Comparison of ENCODE assay signal across 7 cellular contexts in the genomic region with DNA sequence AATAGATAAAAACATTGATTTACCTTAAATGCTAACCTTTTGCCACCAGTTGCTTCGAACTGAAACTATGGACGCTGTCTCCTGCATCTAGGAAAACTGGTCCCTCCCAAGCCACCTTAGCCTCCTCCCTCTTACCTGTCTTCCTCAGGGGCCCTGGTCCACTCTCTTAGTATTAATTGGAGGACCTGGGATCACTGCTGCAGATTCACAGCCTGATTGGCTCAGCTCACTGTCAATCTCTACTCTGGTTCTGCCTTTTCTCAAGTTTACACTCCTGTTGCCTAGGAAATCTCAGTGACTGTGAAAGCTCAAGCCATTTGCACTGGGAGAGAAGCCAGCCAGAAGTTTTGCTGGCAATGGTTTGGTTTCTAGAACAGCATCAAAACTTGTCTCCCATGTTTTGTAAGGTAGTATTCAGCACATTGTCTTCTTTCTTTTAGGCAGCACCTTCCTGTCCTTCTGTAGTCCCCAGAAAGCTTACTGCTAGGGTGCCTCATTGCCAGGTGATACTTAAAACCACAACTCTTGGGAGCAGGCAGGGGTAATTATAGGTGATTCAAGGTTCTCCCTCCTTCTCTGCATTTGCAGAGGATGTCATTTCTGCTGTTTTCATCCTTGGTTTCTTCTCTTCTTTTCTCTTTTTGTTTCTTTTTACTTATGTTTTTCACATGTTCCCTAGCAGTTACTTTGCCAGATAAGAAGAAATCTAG. TPM values are rescaled to one million over a fixed set of nuclear protein-coding genes. Genes with fewer than 3 reads are reported as not detected.
DNase-seq lines count a peak whose midpoint lies in the region; ATAC-seq and TF ChIP-seq lines count a peak whose summit lies in the region.

A gene (minus strand): TSS at position 105 of the 710 bp plus-strand sequence. CDS start 17,502 bp downstream, outside the sequence.

- ATAC-seq in natural killer cell treated with Interleukin-12 subunit alpha and Interleukin-12 subunit beta and Interleukin-15 and Interleukin-18, amount 100 ng/mL, for 72 hours, result no peak
- ATAC-seq in activated T-helper 17 cell treated with anti-CD3 and anti-CD28 coated beads, Interleukin-2, amount 50 U/mL, for 72 hours (replicated peaks), result no peak

- H3K27ac ChIP-seq in smooth muscle cell (ENCODE audit: low read depth), result peak within 1 kb of the TSS; percentile 61

- peaks cover 6 to 8% of the 10 kb centered on the region in 2 donors for H3K27me3 Mint-ChIP-seq in natural killer cell treated with Interleukin-12 subunit alpha and Interleukin-12 subunit beta and Interleukin-15 and Interleukin-18, amount 100 ng/mL, for 72 hours
- H3K27me3 Mint-ChIP-seq in activated T-helper 17 cell treated with anti-CD3 and anti-CD28 coated beads, Interleukin-2, amount 50 U/mL, for 72 hours, result peaks cover 22% of the 10 kb centered on the region

- peaks cover 6% of the 10 kb centered on the region for H3K27me3 ChIP-seq in smooth muscle cell (ENCODE audit: low read depth)

- intact Hi-C loops in head of caudate nucleus (cut with DNase I), result no loop called here

- H3K4me1 Mint-ChIP-seq in natural killer cell treated with Interleukin-12 subunit alpha and Interleukin-12 subunit beta and Interleukin-15 and Interleukin-18, amount 100 ng/mL, for 72 hours (ENCODE audit: low read depth in 2 of 2), result no peaks in the 10 kb centered on the region
- H3K4me1 Mint-ChIP-seq in activated T-helper 17 cell treated with anti-CD3 and anti-CD28 coated beads, Interleukin-2, amount 50 U/mL, for 72 hours, result no peaks in the 10 kb centered on the region

- no peak within 1 kb of the TSS for H3K27ac Mint-ChIP-seq in natural killer cell treated with Interleukin-12 subunit alpha and Interleukin-12 subunit beta and Interleukin-15 and Interleukin-18, amount 100 ng/mL, for 72 hours
- H3K27ac Mint-ChIP-seq in activated T-helper 17 cell treated with anti-CD3 and anti-CD28 coated beads, Interleukin-2, amount 50 U/mL, for 72 hours, result no peak within 1 kb of the TSS

- no peaks in the 10 kb centered on the region for H3K36me3 Mint-ChIP-seq in natural killer cell treated with Interleukin-12 subunit alpha and Interleukin-12 subunit beta and Interleukin-15 and Interleukin-18, amount 100 ng/mL, for 72 hours
- no peaks in the 10 kb centered on the region for H3K36me3 Mint-ChIP-seq in activated T-helper 17 cell treated with anti-CD3 and anti-CD28 coated beads, Interleukin-2, amount 50 U/mL, for 72 hours (ENCODE audit: low read depth)

- no peaks in the 10 kb centered on the region for H3K9me3 Mint-ChIP-seq in natural killer cell treated with Interleukin-12 subunit alpha and Interleukin-12 subunit beta and Interleukin-15 and Interleukin-18, amount 100 ng/mL, for 72 hours
- H3K9me3 Mint-ChIP-seq in activated T-helper 17 cell treated with anti-CD3 and anti-CD28 coated beads, Interleukin-2, amount 50 U/mL, for 72 hours, result no peaks in the 10 kb centered on the region

- no peaks in the 10 kb centered on the region for H4K20me1 ChIP-seq in smooth muscle cell (ENCODE audit: low read depth)

- no peak within 1 kb of the TSS for H3K4me3 Mint-ChIP-seq in natural killer cell treated with Interleukin-12 subunit alpha and Interleukin-12 subunit beta and Interleukin-15 and Interleukin-18, amount 100 ng/mL, for 72 hours
- H3K4me3 Mint-ChIP-seq in activated T-helper 17 cell treated with anti-CD3 and anti-CD28 coated beads, Interleukin-2, amount 50 U/mL, for 72 hours, result no peak within 1 kb of the TSS

- no peaks in the 10 kb centered on the region for H3K4me1 ChIP-seq in smooth muscle cell (ENCODE audit: low read depth)

- WGBS in smooth muscle cell (ENCODE audit: low lambda C conversion rate), result 38% methylated on average over 2 of the region's 2 CpGs

- H3K9ac ChIP-seq in smooth muscle cell (ENCODE audit: low read depth), result no peak within 1 kb of the TSS

- H2AFZ ChIP-seq in smooth muscle cell (ENCODE audit: low read depth), result no peak within 1 kb of the TSS

- no peak within 1 kb of the TSS for H3K4me3 ChIP-seq in HFF-Myc (replicated peaks; ENCODE audit: low read depth, low read length)
- H3K4me3 ChIP-seq in smooth muscle cell, result no peak within 1 kb of the TSS

- H3F3A ChIP-seq in smooth muscle cell (ENCODE audit: low read depth), result no peaks in the 10 kb centered on the region

- no peak for TF ChIP-seq CTCF in HFF-Myc (IDR thresholded peaks at IDR 0.05; ENCODE audit: low read depth, low read length, missing control alignments)
- TF ChIP-seq CTCF in smooth muscle cell (IDR thresholded peaks at IDR 0.05; ENCODE audit: borderline replicate concordance, insufficient read depth, poor library complexity, severe bottlenecking), result no peak

- H3K4me2 ChIP-seq in smooth muscle cell, result no peak within 1 kb of the TSS

- DNase-seq in HFF-Myc (ENCODE audit: extremely low read depth, low read depth) (peak; percentile 43), RPMI7951 (ENCODE audit: low read depth) (peak; percentile 59), head of caudate nucleus (peak in 34 of 42 donors; percentile 10 to 74 (median 48)), smooth muscle cell (lab: John Stamatoyannopoulos, UW; ENCODE audit: unreplicated experiment) (no peak), OCI-M2 (lab: John Stamatoyannopoulos, UW; ENCODE audit: unreplicated experiment) (no peak)
- DNase-seq in natural killer cell treated with Interleukin-12 subunit alpha and Interleukin-12 subunit beta and Interleukin-15 and Interleukin-18, amount 100 ng/mL, for 72 hours (ENCODE audit: low spot score), result no peak

- H3K79me2 ChIP-seq in smooth muscle cell (ENCODE audit: low read depth), result no peaks in the 10 kb centered on the region

- no peaks in the 10 kb centered on the region for H3K9me3 ChIP-seq in smooth muscle cell (replicated peaks; ENCODE audit: low read depth)

- H3K36me3 ChIP-seq in smooth muscle cell (ENCODE audit: low read depth), result no peaks in the 10 kb centered on the region

RNA-seq across cellular contexts. Expression of the gene that starts here (rescaled TPM):
- total RNA-seq in RPMI7951 (2014; rRNA removed; shearing (Covaris generic)), result not detected in 2 replicates
- total RNA-seq in smooth muscle cell, result 0.13 and 0.31 TPM in 2 replicates
- not detected in 2 replicates for polyA plus RNA-seq in smooth muscle cell
- total RNA-seq in natural killer cell treated with Interleukin-12 subunit alpha and Interleukin-12 subunit beta and Interleukin-15 and Interleukin-18, amount 100 ng/mL, for 72 hours, result not detected
- 1 to 10 TPM in 1 of 2 donors, not detected in 1; 1.1 TPM for total RNA-seq in activated T-helper 17 cell treated with anti-CD3 and anti-CD28 coated beads, Interleukin-2, amount 50 U/mL, for 72 hours

Comparison
In these comparisons a context has a peak if more than half of its experiments do, and no peak if none do; other contexts are left out.
1. Peak in DNase-seq in RPMI7951; RNA of the gene not detected or under 1 TPM.
2. DNase-seq: peak in HFF-Myc (single experiment) and head of caudate nucleus (34 of 42); none in smooth muscle cell (single experiment), OCI-M2 (single experiment) and natural killer cell treated with Interleukin-12 subunit alpha and Interleukin-12 subunit beta and Interleukin-15 and Interleukin-18, amount 100 ng/mL, for 72 hours (single experiment).